ENCODE assay signal across 20 cellular contexts in genomic region chr15:47998523-47999113, GRCh38.
"Had no signal": no experiment of that assay in that cellular context is flagged by ENCODE, and none has a peak within 500 bp of the region (broad histone marks: within the 10 kb centered on the region; RNA-seq: fewer than 3 reads in every experiment).

No MANE protein-coding gene starts in this region.

- H3K27me3 ChIP-seq: colonic mucosa, tibial artery, uterus had no signal

- H3K27ac ChIP-seq: colonic mucosa, tibial artery, uterus, WERI-Rb-1 had no signal

- ATAC-seq: activated naive CD4-positive, alpha-beta T cell treated with anti-CD3 and anti-CD28 coated beads, Interleukin-2, amount 50 U/mL, for 72 hours had no signal

- H3K9me3 ChIP-seq: colonic mucosa, tibial artery, uterus had no signal

- DNase-seq: activated CD4-positive, alpha-beta T cell treated with anti-CD3 and anti-CD28 coated beads for 1 hour; activated gamma-delta T cell treated with Interleukin-2 at 50 U/mL for 16 hours; amniotic stem cell; central memory CD4-positive, alpha-beta T cell; colonic mucosa; endodermal cell; erythroblast; foreskin melanocyte; glutamatergic neuron; hippocampal formation; islet precursor cell; left colon; mammary epithelial cell; naive B cell; stimulated activated CD4-positive, alpha-beta T cell treated with anti-CD3 and anti-CD28 coated beads, Interleukin-2, amount 100 ng/mL, for 24 hours; stimulated activated naive CD4-positive, alpha-beta T cell treated with Interleukin-2 at 50 U/mL for 16 hours; tibial artery; uterus; WERI-Rb-1 had no signal

- H3K4me1 ChIP-seq: colonic mucosa, tibial artery, uterus had no signal

- H3K36me3 ChIP-seq: colonic mucosa, tibial artery, uterus, WERI-Rb-1 had no signal

- H3K4me3 ChIP-seq: colonic mucosa, tibial artery, uterus had no signal
